1 cellular context compared by ENCODE assay signal in the genomic region with DNA sequence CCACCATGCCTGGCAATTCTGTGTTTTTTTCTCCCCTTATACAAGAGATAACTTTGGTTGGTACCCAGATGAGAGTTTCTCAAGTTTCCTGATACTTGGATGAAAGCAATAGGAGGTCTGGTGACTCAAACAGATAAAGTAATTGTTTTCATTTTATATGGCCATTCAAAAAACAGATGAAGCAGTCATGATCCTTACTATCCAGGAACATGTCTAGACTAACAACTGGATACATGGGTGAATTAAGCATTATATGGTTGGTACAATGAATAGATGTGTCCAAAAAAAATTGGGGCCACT.
A peak's percentile ranks its signal among the peaks of the same experiment; 100 is the strongest.
TF ChIP-seq lines count a peak whose summit lies in the region.

No MANE protein-coding gene starts in this region.

TF ChIP-seq in GM12878, 131 proteins besides CTCF, POLR2A, EP300 and RAD21:
- 0 out of 2 replicates have a peak, but pooled peaks have one; percentile 4 for TF ChIP-seq FOXM1 (IDR thresholded peaks at IDR 0.05; ENCODE audit: low read depth, low read length)
- TF ChIP-seq JUNB (IDR thresholded peaks at IDR 0.05): 0 out of 2 replicates have a peak, but pooled peaks have one; percentile 4
- TF ChIP-seq WRNIP1 (IDR thresholded peaks at IDR 0.05; ENCODE audit: borderline replicate concordance, low read depth, low read length): no peak
- TF ChIP-seq, protein P1, sequence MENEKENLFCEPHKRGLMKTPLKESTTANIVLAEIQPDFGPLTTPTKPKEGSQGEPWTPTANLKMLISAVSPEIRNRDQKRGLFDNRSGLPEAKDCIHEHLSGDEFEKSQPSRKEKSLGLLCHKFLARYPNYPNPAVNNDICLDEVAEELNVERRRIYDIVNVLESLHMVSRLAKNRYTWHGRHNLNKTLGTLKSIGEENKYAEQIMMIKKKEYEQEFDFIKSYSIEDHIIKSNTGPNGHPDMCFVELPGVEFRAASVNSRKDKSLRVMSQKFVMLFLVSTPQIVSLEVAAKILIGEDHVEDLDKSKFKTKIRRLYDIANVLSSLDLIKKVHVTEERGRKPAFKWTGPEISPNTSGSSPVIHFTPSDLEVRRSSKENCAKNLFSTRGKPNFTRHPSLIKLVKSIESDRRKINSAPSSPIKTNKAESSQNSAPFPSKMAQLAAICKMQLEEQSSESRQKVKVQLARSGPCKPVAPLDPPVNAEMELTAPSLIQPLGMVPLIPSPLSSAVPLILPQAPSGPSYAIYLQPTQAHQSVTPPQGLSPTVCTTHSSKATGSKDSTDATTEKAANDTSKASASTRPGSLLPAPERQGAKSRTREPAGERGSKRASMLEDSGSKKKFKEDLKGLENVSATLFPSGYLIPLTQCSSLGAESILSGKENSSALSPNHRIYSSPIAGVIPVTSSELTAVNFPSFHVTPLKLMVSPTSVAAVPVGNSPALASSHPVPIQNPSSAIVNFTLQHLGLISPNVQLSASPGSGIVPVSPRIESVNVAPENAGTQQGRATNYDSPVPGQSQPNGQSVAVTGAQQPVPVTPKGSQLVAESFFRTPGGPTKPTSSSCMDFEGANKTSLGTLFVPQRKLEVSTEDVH (IDR thresholded peaks at IDR 0.05; ENCODE audit: low read depth, partially characterized antibody): no peak
- TF ChIP-seq ZZZ3 (IDR thresholded peaks at IDR 0.05; ENCODE audit: control insufficient read depth, insufficient read length, low read depth): no peak
TF ChIP-seq in GM12878: peak in this region for 2.
